Comparison of ENCODE assay signal across 30 cellular contexts in genomic region chr1:53987880-53988279, GRCh38. TPM values are rescaled to one million over a fixed set of nuclear protein-coding genes. Genes with fewer than 3 reads are reported as not detected.
DNase-seq lines count a peak whose midpoint lies in the region; ATAC-seq, FAIRE-seq and TF ChIP-seq lines count a peak whose summit lies in the region.
"Had no signal": no experiment of that assay in that cellular context is flagged by ENCODE, and none has a peak within 500 bp of the region (broad histone marks: within the 10 kb centered on the region; RNA-seq: fewer than 3 reads in every experiment).

No MANE protein-coding gene starts in this region.

- SMC1A ChIA-PET in GM12878 (lab: Charles Lee; ENCODE audit: uncharacterized antibody, unreplicated experiment), result no interaction called here

- no peak for TF ChIP-seq RAD21 in GM12878 (IDR thresholded peaks at IDR 0.05; ENCODE audit: insufficient read depth, low read depth, low read length)

- in situ Hi-C loops in GM12878 (cut with MboI), result no loop called here

- H3K9ac ChIP-seq in GM12878 (ENCODE audit: control insufficient read depth, insufficient read depth, low read length), result no peak overlapping the region

- no peak overlapping the region for H3K4me2 ChIP-seq in GM12878 (ENCODE audit: control insufficient read depth, insufficient read depth)

- H3K27ac ChIP-seq in HEK293 (ENCODE audit: extremely low read depth, low read depth, low read length), result no peak overlapping the region
- H3K27ac ChIP-seq in GM12878 (ENCODE audit: control insufficient read depth, insufficient read depth), result no peak overlapping the region
- H3K27ac ChIP-seq: body of pancreas, Peyer's patch, tibial artery had no signal

- no peak overlapping the region for H3K4me3 Mint-ChIP-seq in activated T-cell treated with anti-CD3 and anti-CD28 coated beads, Interleukin-2, amount 50 U/mL, for 4 hours
- H3K4me3 Mint-ChIP-seq: CD8-positive, alpha-beta memory T cell; endodermal cell; stimulated activated memory B cell treated with anti-CD40 and anti-IgM and Interleukin-4, amounts not matched to agents 10 μg/mL and 1 μg/mL and 100 μg/mL, for 72 hours; WTC11 had no signal

- H3K4me3 ChIP-seq in HEK293 (ENCODE audit: low read depth, low read length), result no peak overlapping the region
- no peak overlapping the region for H3K4me3 ChIP-seq in GM12878
- H3K4me3 ChIP-seq: body of pancreas, lung, Peyer's patch, tibial artery had no signal

- no peak for TF ChIP-seq POLR2A in GM12878 (IDR thresholded peaks at IDR 0.05; ENCODE audit: low read depth, low read length)

- TF ChIP-seq CTCF in HEK293 (tag by site-specific recombination; IDR thresholded peaks at IDR 0.05), result no peak
- TF ChIP-seq CTCF in GM12878 (IDR thresholded peaks at IDR 0.05 in 2 of 3, conservative IDR thresholded peaks at IDR 0.05 in 1 of 3; ENCODE audit: control insufficient read depth in 2 of 3, extremely low read depth in 1 of 3, insufficient read depth in 1 of 3, low read depth in 3 of 3, low read length in 3 of 3), result no peak
- no peak for TF ChIP-seq CTCF in omental fat pad (IDR thresholded peaks at IDR 0.05)
- TF ChIP-seq CTCF in GM10266 (IDR thresholded peaks at IDR 0.05; ENCODE audit: control insufficient read depth, insufficient read depth, low read depth, missing control alignments), result no peak

- no peak for TF ChIP-seq EP300 in GM12878 (IDR thresholded peaks at IDR 0.05; ENCODE audit: borderline replicate concordance in 1 of 2, control insufficient read depth in 1 of 2, low read depth in 2 of 2, low read length in 2 of 2)

- H3K27me3 ChIP-seq in GM12878 (replicated peaks in 1 of 2; ENCODE audit: control insufficient read depth in 2 of 2, insufficient read depth in 2 of 2, low read length in 1 of 2), result no peaks in the 10 kb centered on the region
- H3K27me3 ChIP-seq: body of pancreas, Peyer's patch had no signal

- BruUV-seq in GM12878 (replicated peaks; lab: Mats Ljungman, UMichigan), result no TSS peak

- no peaks in the 10 kb centered on the region for H3K27me3 Mint-ChIP-seq in activated T-cell treated with anti-CD3 and anti-CD28 coated beads, Interleukin-2, amount 50 U/mL, for 4 hours (ENCODE audit: low read depth)
- H3K27me3 Mint-ChIP-seq: CD8-positive, alpha-beta memory T cell; stimulated activated memory B cell treated with anti-CD40 and anti-IgM and Interleukin-4, amounts not matched to agents 10 μg/mL and 1 μg/mL and 100 μg/mL, for 72 hours had no signal

- no peaks in the 10 kb centered on the region for H3K36me3 ChIP-seq in HEK293 (ENCODE audit: control insufficient read depth in 2 of 2, insufficient read depth in 1 of 2, low read length in 2 of 2)
- no peaks in the 10 kb centered on the region for H3K36me3 ChIP-seq in GM12878 (ENCODE audit: control insufficient read depth in 2 of 2, insufficient read depth in 2 of 2, low read length in 1 of 2)
- H3K36me3 ChIP-seq: Peyer's patch, tibial artery had no signal

- CTCF ChIA-PET in HEK293 (lab: Yijun Ruan, JAX) (no interaction called here), GM12878 (lab: Yijun Ruan, JAX) (no interaction called here)

- 0% methylated on average over 2 of the region's 2 CpGs for WGBS in GM12878 (ENCODE audit: insufficient coverage, insufficient replicate concordance, low lambda C conversion rate, missing lambda C conversion rate)

- no peak for DNase-seq in activated T-cell treated with anti-CD3 and anti-CD28 coated beads, Interleukin-2, amount 50 U/mL, for 4 hours
- no peak for DNase-seq in activated T-cell treated with anti-CD3 and anti-CD28 coated beads, Interleukin-2, amount 50 U/mL, for 48 hours
- DNase-seq in GM12878 (ENCODE audit: low read depth, low spot score), result no peak
- no peak for DNase-seq in omental fat pad (ENCODE audit: low spot score)
- no peak for DNase-seq in GM10266 (ENCODE audit: extremely low spot score)
- no peak for DNase-seq in C1 segment of cervical spinal cord (lab: John Stamatoyannopoulos, UW)
- DNase-seq: activated naive CD4-positive, alpha-beta T cell treated with anti-CD3 and anti-CD28 coated beads, Interleukin-2, amount 50 U/mL, for 16 hours; body of pancreas; CD8-positive, alpha-beta memory T cell; endodermal cell; GOT3; hypothalamus; Kasumi-1; kidney; NCI-H1436 treated with DMSO at 0.1 percent for 48 hours; NCI-H82; occipital lobe; Peyer's patch; right cardiac atrium; stimulated activated CD4-positive, alpha-beta T cell treated with anti-CD3 and anti-CD28 coated beads, Interleukin-15, amount 100 ng/mL, for 24 hours; tibial artery had no signal

- H3K4me1 Mint-ChIP-seq in activated T-cell treated with anti-CD3 and anti-CD28 coated beads, Interleukin-2, amount 50 U/mL, for 4 hours (ENCODE audit: low read depth), result peaks cover 20% of the 10 kb centered on the region
- H3K4me1 Mint-ChIP-seq: stimulated activated memory B cell treated with anti-CD40 and anti-IgM and Interleukin-4, amounts not matched to agents 10 μg/mL and 1 μg/mL and 100 μg/mL, for 72 hours had no signal

- peaks cover 3% of the 10 kb centered on the region for H3K9me3 Mint-ChIP-seq in activated T-cell treated with anti-CD3 and anti-CD28 coated beads, Interleukin-2, amount 50 U/mL, for 4 hours
- H3K9me3 Mint-ChIP-seq: CD8-positive, alpha-beta memory T cell; endodermal cell; WTC11 had no signal

- no peak for FAIRE-seq in GM12878 (lab: Jason Lieb, UNC)
- FAIRE-seq: kidney had no signal

- no peaks in the 10 kb centered on the region for H4K20me1 ChIP-seq in GM12878 (ENCODE audit: control insufficient read depth, insufficient read depth)

- no peaks in the 10 kb centered on the region for H3K79me2 ChIP-seq in GM12878 (ENCODE audit: control insufficient read depth, insufficient read depth, low read length)

- H2AFZ ChIP-seq in GM12878 (ENCODE audit: control insufficient read depth, low read depth, low read length), result no peak overlapping the region

- peak; percentile 62 to 82 for ATAC-seq in activated T-cell treated with anti-CD3 and anti-CD28 coated beads, Interleukin-2, amount 50 U/mL, for 4 hours
- peak; percentile 54 for ATAC-seq in GM12878
- ATAC-seq in omental fat pad (ENCODE audit: low FRiP score), result peak; percentile 62
- no peak for ATAC-seq in GM21737 (IDR thresholded peaks at IDR 0.05; ENCODE audit: unreplicated experiment)
- ATAC-seq: body of pancreas; right cardiac atrium; SK-N-SH treated with all-trans-retinoic acid at 6 μM for 48 hours; stimulated activated memory B cell treated with anti-CD40 and anti-IgM and Interleukin-4, amounts not matched to agents 10 μg/mL and 1 μg/mL and 100 μg/mL, for 72 hours; WTC11 had no signal

- RAD21 ChIA-PET in GM12878 (lab: Charles Lee; ENCODE audit: unreplicated experiment), result no interaction called here

- POLR2A ChIA-PET in HEK293 (lab: Yijun Ruan, JAX), result no interaction called here
- POLR2A ChIA-PET in GM12878 (lab: Charles Lee), result no interaction called here

- H3K36me3 Mint-ChIP-seq in activated T-cell treated with anti-CD3 and anti-CD28 coated beads, Interleukin-2, amount 50 U/mL, for 4 hours (ENCODE audit: insufficient read depth), result no peaks in the 10 kb centered on the region
- H3K36me3 Mint-ChIP-seq: CD8-positive, alpha-beta memory T cell; stimulated activated memory B cell treated with anti-CD40 and anti-IgM and Interleukin-4, amounts not matched to agents 10 μg/mL and 1 μg/mL and 100 μg/mL, for 72 hours; WTC11 had no signal

- intact Hi-C loops in GM12878 (cut with micrococcal nuclease; ENCODE audit: unreplicated experiment), result no loop called here

- H3K4me1 ChIP-seq in HEK293 (ENCODE audit: control insufficient read depth, insufficient read depth, low read length) (no peaks in the 10 kb centered on the region), GM12878 (ENCODE audit: control insufficient read depth, insufficient read depth, low read length) (no peaks in the 10 kb centered on the region)

- H3K9me3 ChIP-seq in HEK293 (ENCODE audit: control insufficient read depth, insufficient read depth, low read depth, low read length) (no peaks in the 10 kb centered on the region), GM12878 (replicated peaks; ENCODE audit: control insufficient read depth, insufficient read depth, low read length) (peaks cover 2% of the 10 kb centered on the region; the same call in 1 of the 3 replicates)
- H3K9me3 ChIP-seq: body of pancreas, tibial artery had no signal

RNA-seq across cellular contexts. Expression of gene LDLRAD1, which starts 30.1 kb away (rescaled TPM):
- not detected for total RNA-seq in activated T-cell treated with anti-CD3 and anti-CD28 coated beads, Interleukin-2, amount 50 U/mL, for 4 hours
- total RNA-seq in GM12878 (2013; cell fraction: nucleolus; rRNA removed), result not detected in 2 replicates
- not detected in 2 replicates for total RNA-seq in GM12878 (2014; rRNA removed)
- not detected in 2 replicates for total RNA-seq in GM12878 (2014; rRNA removed; fragmentation: Illumina TruSeq; extraction: Trizol)
- total RNA-seq in GM12878 (2021), result not detected in 2 replicates
- not detected for polyA plus RNA-seq in GM12878 (2011; ENCODE audit: low read depth)
- not detected in 2 replicates for polyA plus RNA-seq in GM12878 (2011; rRNA removed)
- polyA plus RNA-seq in GM12878 (2011; cell fraction: cytosol; rRNA removed), result not detected in 2 replicates
- not detected in 2 replicates for polyA plus RNA-seq in GM12878 (2011; cell fraction: nucleus; rRNA removed)
- polyA plus RNA-seq in GM12878 (2012), result not detected in 2 replicates
- not detected in 2 replicates for polyA plus RNA-seq in GM12878 (2014; fragmentation: Illumina TruSeq; extraction: Trizol)
- polyA plus RNA-seq in GM12878 (2014; fragmentation: Nextera tagmentation; extraction: Ambion mirVana), result not detected
- polyA plus RNA-seq in GM12878 (2014; rRNA removed), result not detected in 2 replicates
- not detected for polyA plus RNA-seq in GM12878 (2016; fragmentation: Nextera tagmentation; extraction: Ambion mirVana)
- polyA minus RNA-seq in GM12878 (2011; rRNA and poly(A)+ RNA removed), result not detected in 2 replicates
- polyA minus RNA-seq in GM12878 (2011; cell fraction: cytosol; rRNA and poly(A)+ RNA removed), result not detected in 2 replicates
- polyA minus RNA-seq in GM12878 (2011; cell fraction: nucleus; rRNA and poly(A)+ RNA removed), result not detected in 2 replicates
- total RNA-seq in omental fat pad, result not detected
- total RNA-seq: body of pancreas; CD8-positive, alpha-beta memory T cell; Daoy; endodermal cell; HT1080; kidney; myocyte; occipital lobe; Peyer's patch; right cardiac atrium had no signal
- polyA plus RNA-seq: CD8-positive, alpha-beta memory T cell; right cardiac atrium had no signal

RNA-seq across cellular contexts. Expression of gene LRRC42, which starts 41.7 kb away (rescaled TPM):
- 10 to 100 TPM; 22.6 to 23.1 (median 22.8) TPM for total RNA-seq in activated T-cell treated with anti-CD3 and anti-CD28 coated beads, Interleukin-2, amount 50 U/mL, for 4 hours
- 10.5 and 12.8 TPM in 2 replicates for total RNA-seq in GM12878 (2013; cell fraction: nucleolus; rRNA removed)
- 15.2 and 17.2 TPM in 2 replicates for total RNA-seq in GM12878 (2014; rRNA removed)
- total RNA-seq in GM12878 (2014; rRNA removed; fragmentation: Illumina TruSeq; extraction: Trizol), result 20.3 and 21.0 TPM in 2 replicates
- total RNA-seq in GM12878 (2021), result 22.1 and 22.4 TPM in 2 replicates
- polyA plus RNA-seq in GM12878 (2011; ENCODE audit: low read depth), result 19.3 TPM
- polyA plus RNA-seq in GM12878 (2011; rRNA removed), result 34.4 and 35.9 TPM in 2 replicates
- polyA plus RNA-seq in GM12878 (2011; cell fraction: cytosol; rRNA removed), result 24.7 and 27.5 TPM in 2 replicates
- 19.8 and 20.4 TPM in 2 replicates for polyA plus RNA-seq in GM12878 (2011; cell fraction: nucleus; rRNA removed)
- 17.7 and 24.4 TPM in 2 replicates for polyA plus RNA-seq in GM12878 (2012)
- 18.1 and 25.8 TPM in 2 replicates for polyA plus RNA-seq in GM12878 (2014; fragmentation: Illumina TruSeq; extraction: Trizol)
- 10 to 100 TPM; 11.0 to 18.4 TPM for polyA plus RNA-seq in GM12878 (2014; fragmentation: Nextera tagmentation; extraction: Ambion mirVana)
- 24.9 and 25.6 TPM in 2 replicates for polyA plus RNA-seq in GM12878 (2014; rRNA removed)
- 10 to 100 TPM; 23.9 to 25.3 TPM for polyA plus RNA-seq in GM12878 (2016; fragmentation: Nextera tagmentation; extraction: Ambion mirVana)
- polyA minus RNA-seq in GM12878 (2011; rRNA and poly(A)+ RNA removed), result 21.6 and 25.0 TPM in 2 replicates
- 10.4 and 13.6 TPM in 2 replicates for polyA minus RNA-seq in GM12878 (2011; cell fraction: cytosol; rRNA and poly(A)+ RNA removed)
- polyA minus RNA-seq in GM12878 (2011; cell fraction: nucleus; rRNA and poly(A)+ RNA removed), result 5.4 and 8.3 TPM in 2 replicates
- 10 to 100 TPM; 12.6 to 22.8 (median 16.7) TPM for total RNA-seq in omental fat pad

RNA-seq across cellular contexts. Expression of gene IFT25, which starts 42.4 kb away (rescaled TPM):
- 10 to 100 TPM; 26.0 to 31.5 (median 28.1) TPM for total RNA-seq in activated T-cell treated with anti-CD3 and anti-CD28 coated beads, Interleukin-2, amount 50 U/mL, for 4 hours
- 106 and 127 TPM in 2 replicates for total RNA-seq in GM12878 (2013; cell fraction: nucleolus; rRNA removed)
- total RNA-seq in GM12878 (2014; rRNA removed), result 66.7 and 75.5 TPM in 2 replicates
- 135 TPM in 2 replicates for total RNA-seq in GM12878 (2014; rRNA removed; fragmentation: Illumina TruSeq; extraction: Trizol)
- total RNA-seq in GM12878 (2021), result 52.2 and 55.7 TPM in 2 replicates
- polyA plus RNA-seq in GM12878 (2011; ENCODE audit: low read depth), result 60.8 TPM
- polyA plus RNA-seq in GM12878 (2011; rRNA removed), result 86.9 and 161 TPM in 2 replicates
- polyA plus RNA-seq in GM12878 (2011; cell fraction: cytosol; rRNA removed), result 21.1 and 22.0 TPM in 2 replicates
- polyA plus RNA-seq in GM12878 (2011; cell fraction: nucleus; rRNA removed), result 28.7 and 31.5 TPM in 2 replicates
- polyA plus RNA-seq in GM12878 (2012), result 57.6 and 67.2 TPM in 2 replicates
- polyA plus RNA-seq in GM12878 (2014; fragmentation: Illumina TruSeq; extraction: Trizol), result 127 and 172 TPM in 2 replicates
- 100 to 1,000 TPM; 202 to 242 TPM for polyA plus RNA-seq in GM12878 (2014; fragmentation: Nextera tagmentation; extraction: Ambion mirVana)
- polyA plus RNA-seq in GM12878 (2014; rRNA removed), result 82.6 and 99.2 TPM in 2 replicates
- polyA plus RNA-seq in GM12878 (2016; fragmentation: Nextera tagmentation; extraction: Ambion mirVana), result 100 to 1,000 TPM; 170 to 202 TPM
- polyA minus RNA-seq in GM12878 (2011; rRNA and poly(A)+ RNA removed), result 14.7 and 18.5 TPM in 2 replicates
- polyA minus RNA-seq in GM12878 (2011; cell fraction: cytosol; rRNA and poly(A)+ RNA removed), result 8.2 and 9.7 TPM in 2 replicates
- polyA minus RNA-seq in GM12878 (2011; cell fraction: nucleus; rRNA and poly(A)+ RNA removed), result 25.1 and 30.4 TPM in 2 replicates
- total RNA-seq in omental fat pad, result 10 to 100 TPM; 11.6 to 24.6 (median 15.5) TPM
